ENCODE assay signal across 1 cellular context in genomic region chr6:144849920-144850319, GRCh38.
TF ChIP-seq lines count a peak whose summit lies in the region.

No MANE protein-coding gene starts in this region.

TF ChIP-seq in K562, 482 proteins besides CTCF, POLR2A, EP300 and RAD21 (continued from another document and continues in another):
- no peak for TF ChIP-seq BCLAF1 (IDR thresholded peaks at IDR 0.05; ENCODE audit: borderline replicate concordance in 1 of 2, control insufficient read depth in 1 of 2, low read depth in 2 of 2, low read length in 1 of 2)
- TF ChIP-seq MEF2A (IDR thresholded peaks at IDR 0.05; ENCODE audit: control insufficient read depth, low read depth, low read length), result no peak
- TF ChIP-seq TBL1XR1 (IDR thresholded peaks at IDR 0.05; ENCODE audit: low read length in 2 of 2), result no peak
- TF ChIP-seq FOXK1 (CRISPR knock-in tag; IDR thresholded peaks at IDR 0.05; ENCODE audit: borderline replicate concordance), result no peak
- TF ChIP-seq ZNF77 (CRISPR knock-in tag; IDR thresholded peaks at IDR 0.05), result no peak
- TF ChIP-seq ZNF280B (CRISPR knock-in tag; IDR thresholded peaks at IDR 0.05), result no peak
- TF ChIP-seq SRF (CRISPR knock-in tag; IDR thresholded peaks at IDR 0.05), result 0 out of 4 replicates have a peak, but pooled peaks of 1 of the 2 experiments have one; percentile 23
- TF ChIP-seq FIP1L1 (IDR thresholded peaks at IDR 0.05; ENCODE audit: low read depth, low read length, poor library complexity, severe bottlenecking), result no peak
- TF ChIP-seq PREB (CRISPR knock-in tag; IDR thresholded peaks at IDR 0.05), result no peak
- TF ChIP-seq TEAD1 (CRISPR knock-in tag; IDR thresholded peaks at IDR 0.05), result 0 out of 4 replicates have a peak, but pooled peaks of 1 of the 2 experiments have one; percentile 68
- no peak for TF ChIP-seq FUS (optimal IDR thresholded peaks at IDR 0.05; ENCODE audit: low read depth, low read length)
- TF ChIP-seq SRSF9 (IDR thresholded peaks at IDR 0.05; ENCODE audit: borderline replicate concordance, low read depth, low read length), result no peak
- no peak for TF ChIP-seq TCF7 (IDR thresholded peaks at IDR 0.05; ENCODE audit: borderline replicate concordance)
- TF ChIP-seq RB1 (IDR thresholded peaks at IDR 0.05; ENCODE audit: low read depth), result no peak
- TF ChIP-seq ZNF586 (CRISPR knock-in tag; conservative IDR thresholded peaks at IDR 0.05), result 0 out of 2 replicates have a peak, but pooled peaks have one; percentile 18
- no peak for TF ChIP-seq RNF219 (CRISPR knock-in tag; IDR thresholded peaks at IDR 0.05)
- TF ChIP-seq PRPF4 (IDR thresholded peaks at IDR 0.05; ENCODE audit: insufficient read depth, low read depth, low read length, poor library complexity, severe bottlenecking), result no peak
- no peak for TF ChIP-seq ZNF717 (CRISPR knock-in tag; IDR thresholded peaks at IDR 0.05)
- TF ChIP-seq FOXO4 (CRISPR knock-in tag; IDR thresholded peaks at IDR 0.05), result no peak
- no peak for TF ChIP-seq SPI1 (IDR thresholded peaks at IDR 0.05; ENCODE audit: borderline replicate concordance, low read depth, low read length)
- no peak for TF ChIP-seq EHMT2 (IDR thresholded peaks at IDR 0.05)
- peak; percentile 83; the same call in 1 of the 2 replicates for TF ChIP-seq TCF15 (CRISPR knock-in tag; IDR thresholded peaks at IDR 0.05)
- no peak for TF ChIP-seq TEAD2 (tag; IDR thresholded peaks at IDR 0.05)
- 0 out of 2 replicates have a peak, but pooled peaks have one; percentile 56 for TF ChIP-seq IFI16 (CRISPR knock-in tag; IDR thresholded peaks at IDR 0.05)
- no peak for TF ChIP-seq ZBTB8A (IDR thresholded peaks at IDR 0.05; ENCODE audit: partially characterized antibody)
- TF ChIP-seq ZNF76 (CRISPR knock-in tag; IDR thresholded peaks at IDR 0.05; ENCODE audit: borderline replicate concordance), result peak; percentile 62; the same call in 1 of the 2 replicates
- no peak for TF ChIP-seq GABPA (tag; conservative IDR thresholded peaks at IDR 0.05; ENCODE audit: low read depth)
- TF ChIP-seq ZNF592 (IDR thresholded peaks at IDR 0.05), result peak; percentile 96
- TF ChIP-seq ZNF668 (CRISPR knock-in tag; IDR thresholded peaks at IDR 0.05), result peak; percentile 89; the same call in 1 of the 2 replicates
- TF ChIP-seq C11orf30 (IDR thresholded peaks at IDR 0.05; ENCODE audit: low read depth), result peak; percentile 81
- no peak for TF ChIP-seq XRCC5 (IDR thresholded peaks at IDR 0.05; ENCODE audit: low read depth, low read length)
- peak; percentile 54; the same call in 1 of the 2 replicates for TF ChIP-seq CXXC5 (CRISPR knock-in tag; IDR thresholded peaks at IDR 0.05)
- no peak for TF ChIP-seq SNRNP70 (optimal IDR thresholded peaks at IDR 0.05; ENCODE audit: low read depth, low read length)
- TF ChIP-seq ZNF398 (CRISPR knock-in tag; IDR thresholded peaks at IDR 0.05), result no peak; the same call in 1 of the 2 replicates
- no peak for TF ChIP-seq ESRRA (IDR thresholded peaks at IDR 0.05; ENCODE audit: borderline replicate concordance, low read depth)
- no peak for TF ChIP-seq SIN3B (IDR thresholded peaks at IDR 0.05; ENCODE audit: low read depth)
- TF ChIP-seq ZNF41 (CRISPR knock-in tag; conservative IDR thresholded peaks at IDR 0.05), result peak; percentile 74; the same call in 1 of the 2 replicates
- TF ChIP-seq POLR2B (IDR thresholded peaks at IDR 0.05; ENCODE audit: low read depth, partially characterized antibody), result no peak
- TF ChIP-seq BRD9 (IDR thresholded peaks at IDR 0.05; ENCODE audit: low read depth, partially characterized antibody), result no peak
- TF ChIP-seq SFPQ (IDR thresholded peaks at IDR 0.05; ENCODE audit: low read depth, low read length), result no peak
- no peak for TF ChIP-seq SLC30A9 (CRISPR knock-in tag; IDR thresholded peaks at IDR 0.05)
- TF ChIP-seq ZNF764 (CRISPR knock-in tag; IDR thresholded peaks at IDR 0.05; ENCODE audit: low read depth), result no peak
- no peak for TF ChIP-seq SMARCE1 (IDR thresholded peaks at IDR 0.05)
- peak; percentile 94 for TF ChIP-seq ZBTB9 (CRISPR knock-in tag; IDR thresholded peaks at IDR 0.05)
- TF ChIP-seq PTTG1 (tag; IDR thresholded peaks at IDR 0.05; ENCODE audit: low read depth), result 0 out of 2 replicates have a peak, but pooled peaks have one; percentile 48
